Comparison of ENCODE assay signal across 1 cellular context in genomic region chr6:16473184-16473907, GRCh38.
TF ChIP-seq lines count a peak whose summit lies in the region.

No MANE protein-coding gene starts in this region.

TF ChIP-seq in GM12878, 131 proteins besides CTCF, POLR2A, EP300 and RAD21 (continued from another document):
- TF ChIP-seq, protein P1, sequence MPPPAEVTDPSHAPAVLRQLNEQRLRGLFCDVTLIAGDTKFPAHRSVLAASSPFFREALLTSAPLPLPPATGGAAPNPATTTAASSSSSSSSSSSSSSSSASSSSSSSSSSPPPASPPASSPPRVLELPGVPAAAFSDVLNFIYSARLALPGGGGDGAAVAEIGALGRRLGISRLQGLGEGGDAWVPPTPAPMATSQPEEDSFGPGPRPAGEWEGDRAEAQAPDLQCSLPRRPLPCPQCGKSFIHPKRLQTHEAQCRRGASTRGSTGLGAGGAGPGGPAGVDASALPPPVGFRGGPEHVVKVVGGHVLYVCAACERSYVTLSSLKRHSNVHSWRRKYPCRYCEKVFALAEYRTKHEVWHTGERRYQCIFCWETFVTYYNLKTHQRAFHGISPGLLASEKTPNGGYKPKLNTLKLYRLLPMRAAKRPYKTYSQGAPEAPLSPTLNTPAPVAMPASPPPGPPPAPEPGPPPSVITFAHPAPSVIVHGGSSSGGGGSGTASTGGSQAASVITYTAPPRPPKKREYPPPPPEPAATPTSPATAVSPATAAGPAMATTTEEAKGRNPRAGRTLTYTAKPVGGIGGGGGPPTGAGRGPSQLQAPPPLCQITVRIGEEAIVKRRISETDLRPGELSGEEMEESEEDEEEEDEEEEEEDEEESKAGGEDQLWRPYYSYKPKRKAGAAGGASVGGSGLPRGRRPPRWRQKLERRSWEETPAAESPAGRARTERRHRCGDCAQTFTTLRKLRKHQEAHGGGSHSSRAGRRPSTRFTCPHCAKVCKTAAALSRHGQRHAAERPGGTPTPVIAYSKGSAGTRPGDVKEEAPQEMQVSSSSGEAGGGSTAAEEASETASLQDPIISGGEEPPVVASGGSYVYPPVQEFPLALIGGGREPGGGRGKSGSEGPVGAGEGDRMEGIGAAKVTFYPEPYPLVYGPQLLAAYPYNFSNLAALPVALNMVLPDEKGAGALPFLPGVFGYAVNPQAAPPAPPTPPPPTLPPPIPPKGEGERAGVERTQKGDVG (CRISPR knock-in tag; IDR thresholded peaks at IDR 0.05) = no peak
- TF ChIP-seq WRNIP1 (IDR thresholded peaks at IDR 0.05; ENCODE audit: borderline replicate concordance, low read depth, low read length) = no peak; the same call in 1 of the 2 replicates
- no peak for TF ChIP-seq E2F4 (IDR thresholded peaks at IDR 0.05; ENCODE audit: low read depth, low read length)
